18 cellular contexts compared by ENCODE assay signal in genomic region chr3:58392191-58392590, GRCh38. TPM values are rescaled to one million over a fixed set of nuclear protein-coding genes. Genes with fewer than 3 reads are reported as not detected.
DNase-seq lines count a peak whose midpoint lies in the region; ATAC-seq, FAIRE-seq and TF ChIP-seq lines count a peak whose summit lies in the region.
"Had no signal": no experiment of that assay in that cellular context is flagged by ENCODE, and none has a peak within 500 bp of the region (broad histone marks: within the 10 kb centered on the region; RNA-seq: fewer than 3 reads in every experiment).

No MANE protein-coding gene starts in this region.

- no peaks in the 10 kb centered on the region for H3K79me2 ChIP-seq in HepG2 (ENCODE audit: insufficient read depth, low read length)

- ATAC-seq in HepG2, result no peak; the same call in 2 of the 3 replicates
- no peak for ATAC-seq in right lobe of liver
- no peak for ATAC-seq in GM18498 (IDR thresholded peaks at IDR 0.05; ENCODE audit: unreplicated experiment)
- ATAC-seq: activated T-cell treated with anti-CD3 and anti-CD28 coated beads, Interleukin-2, amount 50 U/mL, for 72 hours; gastrocnemius medialis had no signal

- CTCF ChIA-PET in HepG2 (lab: Yijun Ruan, JAX; ENCODE audit: low intra/inter-chr PET ratio, low total read pairs), result no interaction called here

- no peak for TF ChIP-seq RAD21 in HepG2 (CRISPR knock-in tag; IDR thresholded peaks at IDR 0.05)

- no peak overlapping the region for H3K4me3 ChIP-seq in HepG2 (replicated peaks in 1 of 3; ENCODE audit: insufficient read depth in 1 of 3, low read depth in 2 of 3, low read length in 3 of 3)
- no peak overlapping the region for H3K4me3 ChIP-seq in right lobe of liver
- no peak overlapping the region for H3K4me3 ChIP-seq in esophagus muscularis mucosa
- H3K4me3 ChIP-seq in muscle layer of duodenum (ENCODE audit: low read depth in 1 of 2, low read length in 2 of 2), result no peak overlapping the region
- no peak overlapping the region for H3K4me3 ChIP-seq in vagina
- H3K4me3 ChIP-seq: gastrocnemius medialis, neural progenitor cell had no signal

- BruUV-seq in HepG2 (replicated peaks; lab: Mats Ljungman, UMichigan), result no TSS peak

- no peaks in the 10 kb centered on the region for H3K9me3 ChIP-seq in HepG2 (ENCODE audit: low read length)
- H3K9me3 ChIP-seq in right lobe of liver, result no peaks in the 10 kb centered on the region
- H3K9me3 ChIP-seq in esophagus muscularis mucosa, result no peaks in the 10 kb centered on the region
- H3K9me3 ChIP-seq in muscle layer of duodenum (ENCODE audit: control insufficient read depth in 1 of 2, low read length in 2 of 2), result no peaks in the 10 kb centered on the region
- no peaks in the 10 kb centered on the region for H3K9me3 ChIP-seq in vagina
- H3K9me3 ChIP-seq: gastrocnemius medialis had no signal

- in situ Hi-C loops in HepG2 (cut with HindIII; ENCODE audit: extremely low pct_ligation_motif_present, low pct_unique_long_range_greater_than_20kb), result no loop called here

- intact Hi-C loops in HepG2 (cut with micrococcal nuclease; ENCODE audit: unreplicated experiment) (no loop called here), right lobe of liver (cut with DNase I) (no loop called here), esophagus muscularis mucosa (cut with DNase I) (no loop called here), vagina (cut with DNase I) (no loop called here)

- peak; percentile 26 for FAIRE-seq in HepG2 (lab: Jason Lieb, UNC)

- H3K27ac ChIP-seq in HepG2 (ENCODE audit: extremely low read length, insufficient read depth, low read length) (peak overlapping the region; percentile 21), right lobe of liver (no peak overlapping the region), esophagus muscularis mucosa (replicated peaks in 1 of 4) (peak overlapping the region in 3 of 4 donors; percentile 15 to 35 (median 22)), muscle layer of duodenum (ENCODE audit: low read length) (peak overlapping the region; percentile 3), vagina (peak overlapping the region; percentile 49)
- H3K27ac ChIP-seq: gastrocnemius medialis, neural progenitor cell had no signal

- H4K20me1 ChIP-seq in HepG2 (ENCODE audit: insufficient read depth, low read length), result no peaks in the 10 kb centered on the region

- TF ChIP-seq CTCF in HepG2 (CRISPR knock-in tag; IDR thresholded peaks at IDR 0.05), result no peak
- no peak for TF ChIP-seq CTCF in right lobe of liver (IDR thresholded peaks at IDR 0.05)
- no peak for TF ChIP-seq CTCF in esophagus muscularis mucosa (IDR thresholded peaks at IDR 0.05)
- no peak for TF ChIP-seq CTCF in vagina (IDR thresholded peaks at IDR 0.05)

- POLR2A ChIA-PET in HepG2 (lab: Yijun Ruan, JAX), result no interaction called here

- no peak overlapping the region for H3K9ac ChIP-seq in HepG2 (ENCODE audit: insufficient read depth, low read depth, low read length)
- H3K9ac ChIP-seq: neural progenitor cell had no signal

- DNase-seq in HepG2 (ENCODE audit: low spot score) (peak; percentile 11), right lobe of liver (no peak), esophagus muscularis mucosa (ENCODE audit: extremely low spot score) (no peak), vagina (ENCODE audit: extremely low spot score in 2 of 2) (no peak), HK-2 (ENCODE audit: unreplicated experiment) (no peak), NCI-H526 (lab: John Stamatoyannopoulos, UW) (no peak)
- DNase-seq: ACHN; activated CD4-positive, CD25-positive, alpha-beta regulatory T cell treated with anti-CD3 and anti-CD28 coated beads, Interleukin-2, amount 50 U/mL, for 72 hours; activated CD8-positive, alpha-beta memory T cell treated with anti-CD3 and anti-CD28 coated beads for 24 hours; activated T-cell treated with anti-CD3 and anti-CD28 coated beads, Interleukin-2, amount 50 U/mL, for 72 hours; dermis blood vessel endothelial cell; gastrocnemius medialis; NCI-H1436; NCI-H526 treated with DMSO at 0.1 percent for 48 hours; SW 1271 had no signal

- H3K4me2 ChIP-seq in HepG2 (ENCODE audit: low read depth, low read length), result no peak overlapping the region
- H3K4me2 ChIP-seq: neural progenitor cell had no signal

- WGBS in HepG2 (ENCODE audit: low lambda C conversion rate), result 16% methylated on average over 3 of the region's 3 CpGs
- 57% methylated on average over 3 of the region's 3 CpGs for WGBS in right lobe of liver (ENCODE audit: insufficient coverage, low coverage, low lambda C conversion rate, missing lambda C conversion rate)
- WGBS in esophagus muscularis mucosa, result 43% methylated on average over 3 of the region's 3 CpGs

- peaks cover 6 to 22% of the 10 kb centered on the region in 2 experiments; a peak in 3 of 5 replicates for H3K36me3 ChIP-seq in HepG2 (replicated peaks in 1 of 2; ENCODE audit: control insufficient read depth in 1 of 2, insufficient read depth in 2 of 2, low read length in 2 of 2)
- peaks cover 0 to 20% (median 7%) of the 10 kb centered on the region in 4 donors for H3K36me3 ChIP-seq in right lobe of liver
- H3K36me3 ChIP-seq in esophagus muscularis mucosa, result peaks cover 14 to 43% (median 28%) of the 10 kb centered on the region in 4 donors
- peaks cover 24 to 26% of the 10 kb centered on the region in 2 donors for H3K36me3 ChIP-seq in muscle layer of duodenum (ENCODE audit: control insufficient read depth in 1 of 2, insufficient read depth in 2 of 2, low read length in 2 of 2)
- H3K36me3 ChIP-seq in vagina, result peaks cover 0 to 28% of the 10 kb centered on the region in 2 donors
- H3K36me3 ChIP-seq: neural progenitor cell had no signal

- TF ChIP-seq EP300 in HepG2 (IDR thresholded peaks at IDR 0.05; ENCODE audit: low read depth in 2 of 2, low read length in 2 of 2) (no peak), HepG2 (CRISPR knock-in tag; IDR thresholded peaks at IDR 0.05; ENCODE audit: borderline replicate concordance) (no peak), esophagus muscularis mucosa (IDR thresholded peaks at IDR 0.05) (no peak)

- H3K27me3 ChIP-seq in HepG2 (ENCODE audit: control insufficient read depth in 1 of 2, insufficient read depth in 2 of 2, low read length in 2 of 2) (no peaks in the 10 kb centered on the region; a peak in 1 of 5 replicates), right lobe of liver (no peaks in the 10 kb centered on the region), esophagus muscularis mucosa (no peaks in the 10 kb centered on the region), muscle layer of duodenum (ENCODE audit: low read depth, low read length) (no peaks in the 10 kb centered on the region), vagina (no peaks in the 10 kb centered on the region)
- H3K27me3 ChIP-seq: gastrocnemius medialis, neural progenitor cell had no signal

- H3K4me1 ChIP-seq in HepG2 (ENCODE audit: insufficient read depth, low read length) (peaks cover 14% of the 10 kb centered on the region), right lobe of liver (peaks cover 0 to 11% (median 0%) of the 10 kb centered on the region in 4 donors), esophagus muscularis mucosa (peaks cover 31 to 56% (median 51%) of the 10 kb centered on the region in 4 donors), muscle layer of duodenum (ENCODE audit: control insufficient read depth in 1 of 2, insufficient read depth in 2 of 2, low read length in 2 of 2) (peaks cover 6 to 36% of the 10 kb centered on the region in 2 donors), vagina (peaks cover 33% of the 10 kb centered on the region)

- no peak for TF ChIP-seq POLR2A in HepG2 (IDR thresholded peaks at IDR 0.05; ENCODE audit: insufficient read depth in 1 of 2, low read depth in 2 of 2, low read length in 2 of 2)
- TF ChIP-seq POLR2A in right lobe of liver (IDR thresholded peaks at IDR 0.05), result no peak
- no peak for TF ChIP-seq POLR2A in esophagus muscularis mucosa (IDR thresholded peaks at IDR 0.05; ENCODE audit: low read depth)
- no peak for TF ChIP-seq POLR2A in vagina (IDR thresholded peaks at IDR 0.05)

- H2AFZ ChIP-seq in HepG2 (ENCODE audit: low read length), result no peak overlapping the region
- H2AFZ ChIP-seq: neural progenitor cell had no signal

RNA-seq across cellular contexts. Expression of gene PDHB, which starts 41.4 kb away (rescaled TPM):
- 153 and 229 TPM in 2 replicates for total RNA-seq in HepG2 (2016; rRNA removed; fragmentation: Illumina TruSeq; extraction: Trizol)
- 14.8 and 15.6 TPM in 2 replicates for total RNA-seq in HepG2 (2016; cell fraction: cytosol; rRNA removed; fragmentation: Illumina TruSeq; extraction: Trizol; ENCODE audit: low read depth)
- 155 and 245 TPM in 2 replicates for total RNA-seq in HepG2 (2016; cell fraction: insoluble cytoplasmic fraction; rRNA removed; fragmentation: Illumina TruSeq; extraction: Trizol)
- 30.6 and 31.8 TPM in 2 replicates for total RNA-seq in HepG2 (2016; cell fraction: membrane; rRNA removed; fragmentation: Illumina TruSeq; extraction: Trizol)
- 63.1 and 66.4 TPM in 2 replicates for total RNA-seq in HepG2 (2016; cell fraction: nucleus; rRNA removed; fragmentation: Illumina TruSeq; extraction: Trizol)
- polyA plus RNA-seq in HepG2 (2011; rRNA removed), result 97.1 and 108 TPM in 2 replicates
- 68.4 and 102 TPM in 2 replicates for polyA plus RNA-seq in HepG2 (2011; cell fraction: cytosol; rRNA removed)
- polyA plus RNA-seq in HepG2 (2011; cell fraction: nucleus; rRNA removed), result 28.4 and 37.7 TPM in 2 replicates
- polyA plus RNA-seq in HepG2 (2012), result 113 and 146 TPM in 2 replicates
- 11.6 and 12.1 TPM in 2 replicates for polyA plus RNA-seq in HepG2 (2016; cell fraction: cytosol; fragmentation: Illumina TruSeq; extraction: Trizol; ENCODE audit: low read depth)
- 209 and 226 TPM in 2 replicates for polyA plus RNA-seq in HepG2 (2016; cell fraction: insoluble cytoplasmic fraction; fragmentation: Illumina TruSeq; extraction: Trizol; ENCODE audit: low read depth)
- polyA plus RNA-seq in HepG2 (2016; cell fraction: membrane; fragmentation: Illumina TruSeq; extraction: Trizol; ENCODE audit: low read depth), result 23.0 and 24.8 TPM in 2 replicates
- polyA plus RNA-seq in HepG2 (2016; cell fraction: nucleus; fragmentation: Illumina TruSeq; extraction: Trizol; ENCODE audit: insufficient read depth, low read depth), result 66.3 and 77.5 TPM in 2 replicates
- 76.8 and 97.2 TPM in 2 replicates for polyA minus RNA-seq in HepG2 (2011; rRNA and poly(A)+ RNA removed; ENCODE audit: low replicate concordance)
- polyA minus RNA-seq in HepG2 (2011; cell fraction: cytosol; rRNA and poly(A)+ RNA removed), result 47.7 and 50.9 TPM in 2 replicates
- polyA minus RNA-seq in HepG2 (2011; cell fraction: nucleus; rRNA and poly(A)+ RNA removed), result 91.3 and 98.1 TPM in 2 replicates
- 10 to 100 TPM; 35.5 to 70.2 (median 47.3) TPM for total RNA-seq in right lobe of liver
- total RNA-seq in esophagus muscularis mucosa, result 100 to 1,000 TPM; 100 to 138 (median 122) TPM
- 76.1 TPM for total RNA-seq in vagina

RNA-seq across cellular contexts. Expression of gene PXK, which starts 59.5 kb away (rescaled TPM):
- total RNA-seq in HepG2 (2016; rRNA removed; fragmentation: Illumina TruSeq; extraction: Trizol) (5.8 and 6.4 TPM in 2 replicates), right lobe of liver (10 to 100 TPM in 3 of 6 experiments, 1 to 10 TPM in 3; 6.6 to 19.4 (median 9.6) TPM), esophagus muscularis mucosa (10 to 100 TPM; 28.2 to 35.3 (median 30.3) TPM), vagina (59.9 TPM)
- total RNA-seq in HepG2 (2016; cell fraction: cytosol; rRNA removed; fragmentation: Illumina TruSeq; extraction: Trizol; ENCODE audit: low read depth), result 1.8 and 2.2 TPM in 2 replicates
- total RNA-seq in HepG2 (2016; cell fraction: insoluble cytoplasmic fraction; rRNA removed; fragmentation: Illumina TruSeq; extraction: Trizol), result 6.2 and 6.4 TPM in 2 replicates
- total RNA-seq in HepG2 (2016; cell fraction: membrane; rRNA removed; fragmentation: Illumina TruSeq; extraction: Trizol), result 2.6 and 2.9 TPM in 2 replicates
- 3.7 and 5.2 TPM in 2 replicates for total RNA-seq in HepG2 (2016; cell fraction: nucleus; rRNA removed; fragmentation: Illumina TruSeq; extraction: Trizol)
- 15.2 and 18.6 TPM in 2 replicates for polyA plus RNA-seq in HepG2 (2011; rRNA removed)
- 11.0 and 12.7 TPM in 2 replicates for polyA plus RNA-seq in HepG2 (2011; cell fraction: cytosol; rRNA removed)
- 12.6 and 12.8 TPM in 2 replicates for polyA plus RNA-seq in HepG2 (2011; cell fraction: nucleus; rRNA removed)
- polyA plus RNA-seq in HepG2 (2012), result 16.4 and 17.0 TPM in 2 replicates
- 0.76 and 0.80 TPM in 2 replicates for polyA plus RNA-seq in HepG2 (2016; cell fraction: cytosol; fragmentation: Illumina TruSeq; extraction: Trizol; ENCODE audit: low read depth)
- polyA plus RNA-seq in HepG2 (2016; cell fraction: insoluble cytoplasmic fraction; fragmentation: Illumina TruSeq; extraction: Trizol; ENCODE audit: low read depth), result 6.2 and 8.2 TPM in 2 replicates
- polyA plus RNA-seq in HepG2 (2016; cell fraction: membrane; fragmentation: Illumina TruSeq; extraction: Trizol; ENCODE audit: low read depth), result 1.8 and 2.3 TPM in 2 replicates
- polyA plus RNA-seq in HepG2 (2016; cell fraction: nucleus; fragmentation: Illumina TruSeq; extraction: Trizol; ENCODE audit: insufficient read depth, low read depth), result 6.6 and 7.1 TPM in 2 replicates
- 5.6 and 21.2 TPM in 2 replicates for polyA minus RNA-seq in HepG2 (2011; rRNA and poly(A)+ RNA removed; ENCODE audit: low replicate concordance)
- polyA minus RNA-seq in HepG2 (2011; cell fraction: cytosol; rRNA and poly(A)+ RNA removed), result 12.4 and 13.2 TPM in 2 replicates
- polyA minus RNA-seq in HepG2 (2011; cell fraction: nucleus; rRNA and poly(A)+ RNA removed), result 33.3 and 36.6 TPM in 2 replicates

Comparison
In these comparisons a context has a peak if more than half of its experiments do, and no peak if none do; other contexts are left out.
1. H3K27ac ChIP-seq: peak in HepG2 (single experiment), esophagus muscularis mucosa (3 of 4), muscle layer of duodenum (single experiment) and vagina (single experiment); none in right lobe of liver (0 of 3).